ENCODE assay signal across 14 cellular contexts in genomic region chr2:44314354-44314753, GRCh38. TPM values are rescaled to one million over a fixed set of nuclear protein-coding genes. Genes with fewer than 3 reads are reported as not detected.
DNase-seq lines count a peak whose midpoint lies in the region; ATAC-seq and TF ChIP-seq lines count a peak whose summit lies in the region.
"Had no signal": no experiment of that assay in that cellular context is flagged by ENCODE, and none has a peak within 500 bp of the region (broad histone marks: within the 10 kb centered on the region; RNA-seq: fewer than 3 reads in every experiment).

No MANE protein-coding gene starts in this region.

- TF ChIP-seq CTCF in VCaP (conservative IDR thresholded peaks at IDR 0.05), result no peak

- TF ChIP-seq POLR2A in GM18505 (IDR thresholded peaks at IDR 0.05; ENCODE audit: borderline replicate concordance, extremely low read depth, insufficient read depth, insufficient read length), result no peak

- peak overlapping the region; percentile 57 for H3K27ac ChIP-seq in VCaP
- H3K27ac ChIP-seq: BLaER1 treated with 17β-estradiol and CSF1 and Interleukin-3, amounts not matched to agents 10 nM and 100 nM; HL-60 had no signal

- no peak for ATAC-seq in GM18505 (IDR thresholded peaks at IDR 0.05; ENCODE audit: unreplicated experiment)
- ATAC-seq: HCT116 had no signal

- DNase-seq in SK-N-DZ (ENCODE audit: low spot score), result peak; percentile 64
- DNase-seq in fibroblast of gingiva (ENCODE audit: low read depth), result peak; percentile 48
- no peak for DNase-seq in stimulated activated CD4-positive, alpha-beta T cell treated with anti-CD3 and anti-CD28 coated beads, Interleukin-12 subunit alpha, Interleukin-12 subunit beta, amount 100 ng/mL, for 4 hours
- DNase-seq in hypothalamus (lab: John Stamatoyannopoulos, UW), result no peak
- DNase-seq: Caco-2; CD4-positive, CD25-positive, alpha-beta regulatory T cell; GOT3; H7; HFFc6 had no signal

RNA-seq across cellular contexts. Expression of gene SLC3A1, which starts 39.1 kb away (rescaled TPM):
- not detected in 2 replicates for polyA plus RNA-seq in SK-N-DZ (2014; cell fraction: cytosol; rRNA removed)
- polyA plus RNA-seq in SK-N-DZ (2014; cell fraction: nucleus; rRNA removed), result 0.10 and 0.52 TPM in 2 replicates

RNA-seq across cellular contexts. Expression of gene PREPL, which starts 46.9 kb away (rescaled TPM):
- polyA plus RNA-seq in SK-N-DZ (2014; cell fraction: cytosol; rRNA removed), result 52.5 and 54.4 TPM in 2 replicates
- 48.6 and 49.4 TPM in 2 replicates for polyA plus RNA-seq in SK-N-DZ (2014; cell fraction: nucleus; rRNA removed)

RNA-seq across cellular contexts. Expression of gene CAMKMT, which starts 47.4 kb away (rescaled TPM):
- polyA plus RNA-seq in SK-N-DZ (2014; cell fraction: cytosol; rRNA removed), result 17.8 and 35.6 TPM in 2 replicates
- polyA plus RNA-seq in SK-N-DZ (2014; cell fraction: nucleus; rRNA removed), result 12.5 and 17.1 TPM in 2 replicates

Comparison
In these comparisons a context has a peak if more than half of its experiments do, and no peak if none do; other contexts are left out.
1. DNase-seq: peak in SK-N-DZ (single experiment) and fibroblast of gingiva (single experiment); none in stimulated activated CD4-positive, alpha-beta T cell treated with anti-CD3 and anti-CD28 coated beads, Interleukin-12 subunit alpha, Interleukin-12 subunit beta, amount 100 ng/mL, for 4 hours (single experiment) and hypothalamus (0 of 51).